Comparison of ENCODE assay signal across 9 cellular contexts in the genomic region with DNA sequence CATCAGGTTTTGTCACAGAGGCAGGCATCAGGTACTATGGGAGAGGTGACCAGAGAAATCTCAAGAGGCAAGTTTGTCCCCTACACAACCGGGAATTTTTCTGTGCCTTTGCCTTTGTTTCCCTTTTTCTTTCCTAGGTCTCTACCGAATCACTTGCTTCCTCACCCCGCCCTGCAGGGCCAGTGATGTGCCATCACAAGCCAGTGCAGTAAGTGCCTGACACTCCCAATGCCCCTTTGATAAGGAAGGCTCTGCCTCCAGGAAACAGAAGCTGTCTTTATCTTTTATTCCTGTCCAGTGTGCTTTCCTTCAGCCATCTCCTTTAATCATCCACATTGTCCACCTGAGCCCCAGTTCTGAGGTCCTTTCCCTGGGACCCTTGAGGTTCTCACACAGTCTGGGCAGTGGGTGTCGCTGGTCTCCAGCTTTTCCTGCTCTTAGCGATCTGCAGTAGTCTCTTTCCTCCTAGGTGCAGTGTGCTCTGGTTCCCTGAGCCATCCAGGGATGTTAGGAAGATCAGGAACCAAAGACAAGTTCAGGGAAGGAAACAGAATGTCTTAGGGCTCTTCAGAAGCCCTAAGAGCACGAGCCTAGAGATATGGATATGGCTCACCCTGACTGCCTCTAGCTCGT. TPM values are rescaled to one million over a fixed set of nuclear protein-coding genes. Genes with fewer than 3 reads are reported as not detected.
DNase-seq lines count a peak whose midpoint lies in the region; ATAC-seq and TF ChIP-seq lines count a peak whose summit lies in the region.
"Had no signal": no experiment of that assay in that cellular context is flagged by ENCODE, and none has a peak within 500 bp of the region (broad histone marks: within the 10 kb centered on the region; RNA-seq: fewer than 3 reads in every experiment).

No MANE protein-coding gene starts in this region.

- H3K36me3 Mint-ChIP-seq in endothelial cell (ENCODE audit: low read depth, unreplicated experiment) = peaks cover 8% of the 10 kb centered on the region
- no peaks in the 10 kb centered on the region for H3K36me3 Mint-ChIP-seq in neural crest cell (ENCODE audit: low read depth)

- H3K4me1 Mint-ChIP-seq in endothelial cell (ENCODE audit: unreplicated experiment) (peaks cover 23% of the 10 kb centered on the region), neural crest cell (peaks cover 8% of the 10 kb centered on the region)
- H3K4me1 Mint-ChIP-seq: activated naive CD4-positive, alpha-beta T cell treated with anti-CD3 and anti-CD28 coated beads, Interleukin-2, amount 50 U/mL, for 24 hours had no signal

- no peak overlapping the region for H3K4me2 ChIP-seq in OCI-LY3 (ENCODE audit: low read length)

- H3K4me3 ChIP-seq in OCI-LY3 (ENCODE audit: low read length) = no peak overlapping the region

- no peaks in the 10 kb centered on the region for H4K20me1 ChIP-seq in OCI-LY3 (ENCODE audit: insufficient read depth, low read length)

- no peak overlapping the region for H3K27ac ChIP-seq in OCI-LY3 (ENCODE audit: low read length)

- H3K9me3 Mint-ChIP-seq in endothelial cell (ENCODE audit: unreplicated experiment) (no peaks in the 10 kb centered on the region), neural crest cell (peaks cover 1% of the 10 kb centered on the region)
- H3K9me3 Mint-ChIP-seq: activated naive CD4-positive, alpha-beta T cell treated with anti-CD3 and anti-CD28 coated beads, Interleukin-2, amount 50 U/mL, for 24 hours had no signal

- no peaks in the 10 kb centered on the region for H3K4me1 ChIP-seq in OCI-LY3 (ENCODE audit: low read length)

- no peak overlapping the region for H2AFZ ChIP-seq in OCI-LY3 (ENCODE audit: low read depth, low read length)

- H3K27me3 ChIP-seq in OCI-LY3 (ENCODE audit: low read depth, low read length) = peaks cover 32% of the 10 kb centered on the region

- H3K9me3 ChIP-seq in OCI-LY3 (ENCODE audit: insufficient read depth, low read length) = peaks cover 6% of the 10 kb centered on the region; the same call in 1 of the 2 replicates

- no peak overlapping the region for H3K9ac ChIP-seq in OCI-LY3 (ENCODE audit: low read length)

- H3K36me3 ChIP-seq in OCI-LY3 (replicated peaks; ENCODE audit: low read depth, low read length) = no peaks in the 10 kb centered on the region

- TF ChIP-seq CTCF in OCI-LY3 (IDR thresholded peaks at IDR 0.05; ENCODE audit: low read depth, low read length) (peak; percentile 48), endothelial cell (IDR thresholded peaks at IDR 0.05; ENCODE audit: unreplicated experiment) (peak; percentile 28), neural crest cell (conservative IDR thresholded peaks at IDR 0.05) (peak; percentile 63)

- ATAC-seq in GM18870 (IDR thresholded peaks at IDR 0.05; ENCODE audit: unreplicated experiment) (no peak), HG03139 (IDR thresholded peaks at IDR 0.05; ENCODE audit: unreplicated experiment) (no peak)

- DNase-seq in stimulated activated CD4-positive, alpha-beta T cell treated with anti-CD3 and anti-CD28 coated beads, Interleukin-1b, Interleukin-23, amount 100 ng/mL, for 48 hours = peak; percentile 5
- no peak for DNase-seq in stimulated activated CD4-positive, alpha-beta T cell treated with anti-CD3 and anti-CD28 coated beads, Interleukin-4, amount 100 ng/mL, for 4 hours
- peak; percentile 69 for DNase-seq in endothelial cell (ENCODE audit: low spot score)
- DNase-seq in neural crest cell (ENCODE audit: low read depth, low spot score) = peak; percentile 3
- DNase-seq in CD1c-positive myeloid dendritic cell (ENCODE audit: extremely low spot score) = no peak

- H3K4me3 Mint-ChIP-seq in endothelial cell (ENCODE audit: unreplicated experiment) = peak overlapping the region; percentile 60
- H3K4me3 Mint-ChIP-seq in neural crest cell = no peak overlapping the region
- H3K4me3 Mint-ChIP-seq: activated naive CD4-positive, alpha-beta T cell treated with anti-CD3 and anti-CD28 coated beads, Interleukin-2, amount 50 U/mL, for 24 hours had no signal

- H3K79me2 ChIP-seq in OCI-LY3 (ENCODE audit: low read length) = no peaks in the 10 kb centered on the region

- no peaks in the 10 kb centered on the region for H3K27me3 Mint-ChIP-seq in endothelial cell (ENCODE audit: unreplicated experiment)
- H3K27me3 Mint-ChIP-seq in neural crest cell (ENCODE audit: low read depth) = peaks cover 3% of the 10 kb centered on the region

- H3K27ac Mint-ChIP-seq in endothelial cell (ENCODE audit: unreplicated experiment) (no peak overlapping the region), neural crest cell (ENCODE audit: unreplicated experiment) (no peak overlapping the region)
- H3K27ac Mint-ChIP-seq: activated naive CD4-positive, alpha-beta T cell treated with anti-CD3 and anti-CD28 coated beads, Interleukin-2, amount 50 U/mL, for 24 hours had no signal

RNA-seq across cellular contexts. Expression of gene GJA5, which starts 36.6 kb away (rescaled TPM):
- 189 TPM for total RNA-seq in endothelial cell (ENCODE audit: unreplicated experiment)
- total RNA-seq in neural crest cell = 1.1 and 1.2 TPM in 2 replicates

RNA-seq across cellular contexts. Expression of gene ACP6, which starts 53.5 kb away (rescaled TPM):
- 19.2 TPM for total RNA-seq in endothelial cell (ENCODE audit: unreplicated experiment)
- 21.8 and 22.1 TPM in 2 replicates for total RNA-seq in neural crest cell

Comparison
In these comparisons a context has a peak if more than half of its experiments do, and no peak if none do; other contexts are left out.
1. DNase-seq: peak in stimulated activated CD4-positive, alpha-beta T cell treated with anti-CD3 and anti-CD28 coated beads, Interleukin-1b, Interleukin-23, amount 100 ng/mL, for 48 hours (single experiment), endothelial cell (single experiment) and neural crest cell (single experiment); none in stimulated activated CD4-positive, alpha-beta T cell treated with anti-CD3 and anti-CD28 coated beads, Interleukin-4, amount 100 ng/mL, for 4 hours (0 of 2) and CD1c-positive myeloid dendritic cell (single experiment).
2. RNA of gene GJA5, which starts 36.6 kb away (total RNA-seq): 189 TPM in endothelial cell (single experiment); 1.1 to 1.2 TPM in neural crest cell; every median in the first group is over 10 times any median in the second.
3. Peak in every context shown above with its lines, with median percentiles within 50 percentile points of each other: CTCF ChIP-seq.